28 cellular contexts compared by ENCODE assay signal in genomic region chr2:223529676-223530075, GRCh38.
"Had no signal": no experiment of that assay in that cellular context is flagged by ENCODE, and none has a peak within 500 bp of the region (broad histone marks: within the 10 kb centered on the region; RNA-seq: fewer than 3 reads in every experiment).

No MANE protein-coding gene starts in this region.

- H3K4me3 Mint-ChIP-seq: activated B cell treated with CpG ODN at 0.5 μM for 24 hours; activated CD4-positive, alpha-beta memory T cell treated with anti-CD3 and anti-CD28 coated beads for 36 hours; activated CD8-positive, alpha-beta memory T cell treated with anti-CD3 and anti-CD28 coated beads, Interleukin-2, amount 10 ng/mL, durations not matched to agents 7 days and 5 days; activated CD8-positive, alpha-beta T cell treated with anti-CD3 and anti-CD28 coated beads, Interleukin-2, amount 10 ng/mL, durations not matched to agents 7 days and 5 days; activated naive CD4-positive, alpha-beta T cell treated with anti-CD3 and anti-CD28 coated beads for 36 hours; activated naive CD4-positive, alpha-beta T cell treated with anti-CD3 and anti-CD28 coated beads, Interleukin-2, amount 50 U/mL, for 24 hours; activated naive CD8-positive, alpha-beta T cell treated with anti-CD3 and anti-CD28 coated beads for 36 hours; activated naive CD8-positive, alpha-beta T cell treated with anti-CD3 and anti-CD28 coated beads, Interleukin-2, amount 50 U/mL, for 24 hours; activated T-helper 1 cell treated with anti-CD3 and anti-CD28 coated beads, Interleukin-12 subunit alpha, Interleukin-12 subunit beta, Interleukin-2, Interleukin-4 antibody, amounts not matched to agents 30 ng/mL and 10 ng/mL and 1 ng/mL, durations not matched to agents 14 hours and 24 hours and 36 hours; T-helper 17 cell; T-helper 2 cell treated with Interferon-gamma antibody and Interleukin-4, amounts not matched to agents 5 μg/mL and 100 μg/mL, for 36 hours had no signal

- H3K36me3 Mint-ChIP-seq: activated CD4-positive, alpha-beta memory T cell treated with anti-CD3 and anti-CD28 coated beads for 36 hours; activated CD8-positive, alpha-beta memory T cell treated with anti-CD3 and anti-CD28 coated beads, Interleukin-2, amount 10 ng/mL, durations not matched to agents 7 days and 5 days; activated naive CD4-positive, alpha-beta T cell treated with anti-CD3 and anti-CD28 coated beads, Interleukin-2, amount 50 U/mL, for 24 hours; activated naive CD8-positive, alpha-beta T cell treated with anti-CD3 and anti-CD28 coated beads for 36 hours had no signal

- ATAC-seq: activated CD4-positive, CD25-positive, alpha-beta regulatory T cell treated with anti-CD3 and anti-CD28 coated beads, Interleukin-2, amount 50 U/mL, for 24 hours; activated CD8-positive, alpha-beta memory T cell treated with anti-CD3 and anti-CD28 coated beads, Interleukin-2, amount 10 ng/mL, durations not matched to agents 7 days and 5 days; activated CD8-positive, alpha-beta T cell treated with anti-CD3 and anti-CD28 coated beads, Interleukin-2, amount 10 ng/mL, durations not matched to agents 7 days and 5 days; activated naive CD8-positive, alpha-beta T cell treated with anti-CD3 and anti-CD28 coated beads, Interleukin-2, amount 50 U/mL, for 24 hours; T-helper 17 cell had no signal

- H3K9me3 Mint-ChIP-seq: activated CD4-positive, alpha-beta memory T cell treated with anti-CD3 and anti-CD28 coated beads for 36 hours; activated naive CD4-positive, alpha-beta T cell treated with anti-CD3 and anti-CD28 coated beads, Interleukin-2, amount 50 U/mL, for 24 hours; activated T-helper 1 cell treated with anti-CD3 and anti-CD28 coated beads, Interleukin-12 subunit alpha, Interleukin-12 subunit beta, Interleukin-2, Interleukin-4 antibody, amounts not matched to agents 30 ng/mL and 10 ng/mL and 1 ng/mL, durations not matched to agents 14 hours and 24 hours and 36 hours; activated T-helper 2 cell treated with anti-CD3 and anti-CD28 coated beads, Interferon-gamma antibody, Interleukin-2, Interleukin-4, amounts not matched to agents 10 μg/mL and 5 μg/mL and 100 μg/mL, durations not matched to agents 14 hours and 24 hours and 36 hours; T-helper 2 cell treated with Interferon-gamma antibody and Interleukin-4, amounts not matched to agents 5 μg/mL and 100 μg/mL, for 36 hours had no signal

- H3K4me1 Mint-ChIP-seq: activated B cell treated with CpG ODN at 0.5 μM for 24 hours; activated CD8-positive, alpha-beta memory T cell treated with anti-CD3 and anti-CD28 coated beads, Interleukin-2, amount 10 ng/mL, durations not matched to agents 7 days and 5 days; activated naive CD4-positive, alpha-beta T cell treated with anti-CD3 and anti-CD28 coated beads, Interleukin-2, amount 50 U/mL, for 24 hours; activated naive CD8-positive, alpha-beta T cell treated with anti-CD3 and anti-CD28 coated beads for 36 hours; activated naive CD8-positive, alpha-beta T cell treated with anti-CD3 and anti-CD28 coated beads, Interleukin-2, amount 50 U/mL, for 24 hours; T-helper 17 cell had no signal

- H3K27ac Mint-ChIP-seq: activated B cell treated with CpG ODN at 0.5 μM for 24 hours; activated CD4-positive, alpha-beta memory T cell treated with anti-CD3 and anti-CD28 coated beads for 36 hours; activated CD8-positive, alpha-beta memory T cell treated with anti-CD3 and anti-CD28 coated beads, Interleukin-2, amount 10 ng/mL, durations not matched to agents 7 days and 5 days; activated CD8-positive, alpha-beta T cell treated with anti-CD3 and anti-CD28 coated beads, Interleukin-2, amount 10 ng/mL, durations not matched to agents 7 days and 5 days; activated naive CD4-positive, alpha-beta T cell treated with anti-CD3 and anti-CD28 coated beads for 36 hours; activated naive CD4-positive, alpha-beta T cell treated with anti-CD3 and anti-CD28 coated beads, Interleukin-2, amount 50 U/mL, for 24 hours; activated naive CD8-positive, alpha-beta T cell treated with anti-CD3 and anti-CD28 coated beads for 36 hours; activated naive CD8-positive, alpha-beta T cell treated with anti-CD3 and anti-CD28 coated beads, Interleukin-2, amount 50 U/mL, for 24 hours; activated T-helper 1 cell treated with anti-CD3 and anti-CD28 coated beads, Interleukin-12 subunit alpha, Interleukin-12 subunit beta, Interleukin-2, Interleukin-4 antibody, amounts not matched to agents 30 ng/mL and 10 ng/mL and 1 ng/mL, durations not matched to agents 14 hours and 24 hours and 36 hours; activated T-helper 2 cell treated with anti-CD3 and anti-CD28 coated beads, Interferon-gamma antibody, Interleukin-2, Interleukin-4, amounts not matched to agents 10 μg/mL and 5 μg/mL and 100 μg/mL, durations not matched to agents 14 hours and 24 hours and 36 hours; T-helper 17 cell; T-helper 2 cell treated with Interferon-gamma antibody and Interleukin-4, amounts not matched to agents 5 μg/mL and 100 μg/mL, for 36 hours had no signal

- DNase-seq: activated B cell treated with CpG ODN at 0.5 μM for 24 hours; activated CD4-positive, alpha-beta memory T cell treated with anti-CD3 and anti-CD28 coated beads for 36 hours; activated CD4-positive, alpha-beta T cell treated with anti-CD3 and anti-CD28 coated beads for 48 hours; activated CD8-positive, alpha-beta memory T cell treated with anti-CD3 and anti-CD28 coated beads, Interleukin-2, amount 10 ng/mL, durations not matched to agents 7 days and 5 days; activated CD8-positive, alpha-beta memory T cell treated with anti-CD3 and anti-CD28 coated beads, Interleukin-2, amount 50 U/mL, for 4 hours; activated CD8-positive, alpha-beta T cell treated with anti-CD3 and anti-CD28 coated beads, Interleukin-2, amount 10 ng/mL, durations not matched to agents 7 days and 5 days; activated effector memory CD4-positive, alpha-beta T cell treated with anti-CD3 and anti-CD28 coated beads, Interleukin-2, amount 50 U/mL, for 16 hours; activated naive CD4-positive, alpha-beta T cell treated with anti-CD3 and anti-CD28 coated beads for 36 hours; activated naive CD8-positive, alpha-beta T cell treated with anti-CD3 and anti-CD28 coated beads for 36 hours; activated naive CD8-positive, alpha-beta T cell treated with anti-CD3 and anti-CD28 coated beads, Interleukin-2, amount 50 U/mL, for 24 hours; activated T-cell treated with anti-CD3 and anti-CD28 coated beads, Interleukin-2, amount 50 U/mL, for 1 hour; activated T-cell treated with anti-CD3 and anti-CD28 coated beads, Interleukin-2, amount 50 U/mL, for 48 hours; brain microvascular endothelial cell; caudate nucleus; colonic mucosa; effector CD8-positive, alpha-beta T cell; esophagus squamous epithelium; head of caudate nucleus; T-helper 1 cell; T-helper 17 cell; T1000; WERI-Rb-1 had no signal

- H3K4me3 ChIP-seq: ascending aorta, colonic mucosa, esophagus squamous epithelium had no signal

- H3K27me3 Mint-ChIP-seq: activated B cell treated with CpG ODN at 0.5 μM for 24 hours; activated CD4-positive, alpha-beta memory T cell treated with anti-CD3 and anti-CD28 coated beads for 36 hours; activated CD8-positive, alpha-beta memory T cell treated with anti-CD3 and anti-CD28 coated beads, Interleukin-2, amount 10 ng/mL, durations not matched to agents 7 days and 5 days; activated naive CD8-positive, alpha-beta T cell treated with anti-CD3 and anti-CD28 coated beads for 36 hours; T-helper 17 cell had no signal
